Comparison of ENCODE assay signal across 1 cellular context in the genomic region with DNA sequence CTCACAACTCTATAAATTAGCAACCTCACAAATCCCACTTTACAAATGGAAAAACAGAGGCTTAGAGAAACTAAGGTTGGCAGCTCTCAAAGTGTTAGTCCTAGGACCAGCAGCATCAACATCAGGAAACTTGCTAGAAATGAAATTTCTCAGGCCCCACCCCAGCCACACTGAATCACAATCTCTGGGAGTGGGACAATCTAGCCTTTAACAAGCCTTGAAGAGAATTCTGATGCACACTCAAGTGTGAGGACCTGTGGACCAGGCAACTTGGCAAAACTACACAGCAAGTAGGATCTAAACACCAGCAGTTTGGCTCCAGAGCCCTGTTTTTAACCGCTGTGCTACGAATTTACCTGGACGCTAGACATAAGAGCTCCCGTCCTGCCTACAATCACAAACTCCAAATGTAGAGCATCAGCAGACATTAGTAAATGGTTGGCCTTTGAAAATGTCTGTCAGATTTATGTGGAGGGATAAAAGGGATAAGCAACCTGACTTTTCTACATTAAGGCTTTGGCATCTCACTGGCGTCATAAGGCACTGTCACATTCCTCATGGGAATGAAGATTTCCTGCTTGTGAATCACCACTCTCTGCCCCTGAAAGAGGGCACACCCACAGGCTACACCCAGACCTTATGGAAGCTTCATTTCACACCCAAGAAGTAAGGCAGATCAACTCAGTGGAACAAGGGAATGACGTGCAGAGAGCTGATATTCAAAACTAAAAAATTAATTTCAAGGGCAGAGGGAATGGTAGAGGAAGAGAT.
TF ChIP-seq lines count a peak whose summit lies in the region.

No MANE protein-coding gene starts in this region.

TF ChIP-seq in H1, 55 proteins besides CTCF, POLR2A, EP300 and RAD21 (continued from another document):
- TF ChIP-seq, protein P1, sequence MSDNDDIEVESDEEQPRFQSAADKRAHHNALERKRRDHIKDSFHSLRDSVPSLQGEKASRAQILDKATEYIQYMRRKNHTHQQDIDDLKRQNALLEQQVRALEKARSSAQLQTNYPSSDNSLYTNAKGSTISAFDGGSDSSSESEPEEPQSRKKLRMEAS (IDR thresholded peaks at IDR 0.05) = no peak
- no peak for TF ChIP-seq RNF2 (IDR thresholded peaks at IDR 0.05; ENCODE audit: borderline replicate concordance, low read depth, low read length, missing control alignments, poor library complexity, severe bottlenecking)
- no peak for TF ChIP-seq YY1 (IDR thresholded peaks at IDR 0.05; ENCODE audit: low read depth, low read length)
- TF ChIP-seq RXRA (IDR thresholded peaks at IDR 0.05; ENCODE audit: insufficient read depth, low read depth, low read length) = no peak
- TF ChIP-seq MAFK (IDR thresholded peaks at IDR 0.05; ENCODE audit: low read depth, low read length) = no peak
- no peak for TF ChIP-seq CEBPB (IDR thresholded peaks at IDR 0.05; ENCODE audit: low read depth, low read length)
- TF ChIP-seq CBX8 (IDR thresholded peaks at IDR 0.05; ENCODE audit: borderline replicate concordance, low read depth, low read length) = no peak
- no peak for TF ChIP-seq BACH1 (IDR thresholded peaks at IDR 0.05; ENCODE audit: low read length)
- TF ChIP-seq, protein P2, sequence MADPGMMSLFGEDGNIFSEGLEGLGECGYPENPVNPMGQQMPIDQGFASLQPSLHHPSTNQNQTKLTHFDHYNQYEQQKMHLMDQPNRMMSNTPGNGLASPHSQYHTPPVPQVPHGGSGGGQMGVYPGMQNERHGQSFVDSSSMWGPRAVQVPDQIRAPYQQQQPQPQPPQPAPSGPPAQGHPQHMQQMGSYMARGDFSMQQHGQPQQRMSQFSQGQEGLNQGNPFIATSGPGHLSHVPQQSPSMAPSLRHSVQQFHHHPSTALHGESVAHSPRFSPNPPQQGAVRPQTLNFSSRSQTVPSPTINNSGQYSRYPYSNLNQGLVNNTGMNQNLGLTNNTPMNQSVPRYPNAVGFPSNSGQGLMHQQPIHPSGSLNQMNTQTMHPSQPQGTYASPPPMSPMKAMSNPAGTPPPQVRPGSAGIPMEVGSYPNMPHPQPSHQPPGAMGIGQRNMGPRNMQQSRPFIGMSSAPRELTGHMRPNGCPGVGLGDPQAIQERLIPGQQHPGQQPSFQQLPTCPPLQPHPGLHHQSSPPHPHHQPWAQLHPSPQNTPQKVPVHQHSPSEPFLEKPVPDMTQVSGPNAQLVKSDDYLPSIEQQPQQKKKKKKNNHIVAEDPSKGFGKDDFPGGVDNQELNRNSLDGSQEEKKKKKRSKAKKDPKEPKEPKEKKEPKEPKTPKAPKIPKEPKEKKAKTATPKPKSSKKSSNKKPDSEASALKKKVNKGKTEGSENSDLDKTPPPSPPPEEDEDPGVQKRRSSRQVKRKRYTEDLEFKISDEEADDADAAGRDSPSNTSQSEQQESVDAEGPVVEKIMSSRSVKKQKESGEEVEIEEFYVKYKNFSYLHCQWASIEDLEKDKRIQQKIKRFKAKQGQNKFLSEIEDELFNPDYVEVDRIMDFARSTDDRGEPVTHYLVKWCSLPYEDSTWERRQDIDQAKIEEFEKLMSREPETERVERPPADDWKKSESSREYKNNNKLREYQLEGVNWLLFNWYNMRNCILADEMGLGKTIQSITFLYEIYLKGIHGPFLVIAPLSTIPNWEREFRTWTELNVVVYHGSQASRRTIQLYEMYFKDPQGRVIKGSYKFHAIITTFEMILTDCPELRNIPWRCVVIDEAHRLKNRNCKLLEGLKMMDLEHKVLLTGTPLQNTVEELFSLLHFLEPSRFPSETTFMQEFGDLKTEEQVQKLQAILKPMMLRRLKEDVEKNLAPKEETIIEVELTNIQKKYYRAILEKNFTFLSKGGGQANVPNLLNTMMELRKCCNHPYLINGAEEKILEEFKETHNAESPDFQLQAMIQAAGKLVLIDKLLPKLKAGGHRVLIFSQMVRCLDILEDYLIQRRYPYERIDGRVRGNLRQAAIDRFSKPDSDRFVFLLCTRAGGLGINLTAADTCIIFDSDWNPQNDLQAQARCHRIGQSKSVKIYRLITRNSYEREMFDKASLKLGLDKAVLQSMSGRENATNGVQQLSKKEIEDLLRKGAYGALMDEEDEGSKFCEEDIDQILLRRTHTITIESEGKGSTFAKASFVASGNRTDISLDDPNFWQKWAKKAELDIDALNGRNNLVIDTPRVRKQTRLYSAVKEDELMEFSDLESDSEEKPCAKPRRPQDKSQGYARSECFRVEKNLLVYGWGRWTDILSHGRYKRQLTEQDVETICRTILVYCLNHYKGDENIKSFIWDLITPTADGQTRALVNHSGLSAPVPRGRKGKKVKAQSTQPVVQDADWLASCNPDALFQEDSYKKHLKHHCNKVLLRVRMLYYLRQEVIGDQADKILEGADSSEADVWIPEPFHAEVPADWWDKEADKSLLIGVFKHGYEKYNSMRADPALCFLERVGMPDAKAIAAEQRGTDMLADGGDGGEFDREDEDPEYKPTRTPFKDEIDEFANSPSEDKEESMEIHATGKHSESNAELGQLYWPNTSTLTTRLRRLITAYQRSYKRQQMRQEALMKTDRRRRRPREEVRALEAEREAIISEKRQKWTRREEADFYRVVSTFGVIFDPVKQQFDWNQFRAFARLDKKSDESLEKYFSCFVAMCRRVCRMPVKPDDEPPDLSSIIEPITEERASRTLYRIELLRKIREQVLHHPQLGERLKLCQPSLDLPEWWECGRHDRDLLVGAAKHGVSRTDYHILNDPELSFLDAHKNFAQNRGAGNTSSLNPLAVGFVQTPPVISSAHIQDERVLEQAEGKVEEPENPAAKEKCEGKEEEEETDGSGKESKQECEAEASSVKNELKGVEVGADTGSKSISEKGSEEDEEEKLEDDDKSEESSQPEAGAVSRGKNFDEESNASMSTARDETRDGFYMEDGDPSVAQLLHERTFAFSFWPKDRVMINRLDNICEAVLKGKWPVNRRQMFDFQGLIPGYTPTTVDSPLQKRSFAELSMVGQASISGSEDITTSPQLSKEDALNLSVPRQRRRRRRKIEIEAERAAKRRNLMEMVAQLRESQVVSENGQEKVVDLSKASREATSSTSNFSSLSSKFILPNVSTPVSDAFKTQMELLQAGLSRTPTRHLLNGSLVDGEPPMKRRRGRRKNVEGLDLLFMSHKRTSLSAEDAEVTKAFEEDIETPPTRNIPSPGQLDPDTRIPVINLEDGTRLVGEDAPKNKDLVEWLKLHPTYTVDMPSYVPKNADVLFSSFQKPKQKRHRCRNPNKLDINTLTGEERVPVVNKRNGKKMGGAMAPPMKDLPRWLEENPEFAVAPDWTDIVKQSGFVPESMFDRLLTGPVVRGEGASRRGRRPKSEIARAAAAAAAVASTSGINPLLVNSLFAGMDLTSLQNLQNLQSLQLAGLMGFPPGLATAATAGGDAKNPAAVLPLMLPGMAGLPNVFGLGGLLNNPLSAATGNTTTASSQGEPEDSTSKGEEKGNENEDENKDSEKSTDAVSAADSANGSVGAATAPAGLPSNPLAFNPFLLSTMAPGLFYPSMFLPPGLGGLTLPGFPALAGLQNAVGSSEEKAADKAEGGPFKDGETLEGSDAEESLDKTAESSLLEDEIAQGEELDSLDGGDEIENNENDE (IDR thresholded peaks at IDR 0.05; ENCODE audit: insufficient replicate concordance, low read length) = no peak
- TF ChIP-seq SP4 (IDR thresholded peaks at IDR 0.05; ENCODE audit: low read length) = no peak
- no peak for TF ChIP-seq ASH2L (IDR thresholded peaks at IDR 0.05; ENCODE audit: low read length)
- no peak for TF ChIP-seq SP1 (IDR thresholded peaks at IDR 0.05; ENCODE audit: low read depth, low read length)
- no peak for TF ChIP-seq CHD1 (IDR thresholded peaks at IDR 0.05; ENCODE audit: low read depth, low read length)
- TF ChIP-seq NRF1 (IDR thresholded peaks at IDR 0.05; ENCODE audit: low read depth, low read length) = no peak
- TF ChIP-seq JUND (IDR thresholded peaks at IDR 0.05; ENCODE audit: low read length) = no peak
- TF ChIP-seq GABPA (IDR thresholded peaks at IDR 0.05; ENCODE audit: borderline replicate concordance, insufficient read depth, low read length) = no peak
TF ChIP-seq in H1: peak in this region for 0.
